1 cellular context compared by ENCODE assay signal in genomic region chr5:166961028-166961427, GRCh38.
TF ChIP-seq lines count a peak whose summit lies in the region.

No MANE protein-coding gene starts in this region.

TF ChIP-seq in IMR-90, 13 proteins besides CTCF, POLR2A, EP300 and RAD21 (continued from another document):
- TF ChIP-seq USF2 (IDR thresholded peaks at IDR 0.05; ENCODE audit: low read depth, low read length) = no peak
- TF ChIP-seq ELK1 (IDR thresholded peaks at IDR 0.05; ENCODE audit: borderline replicate concordance, low read depth, low read length) = no peak
- TF ChIP-seq SMC3 (IDR thresholded peaks at IDR 0.05; ENCODE audit: low read depth, low read length) = no peak
